Comparison of ENCODE assay signal across 8 cellular contexts in genomic region chr4:26319467-26320158, GRCh38. TPM values are rescaled to one million over a fixed set of nuclear protein-coding genes. Genes with fewer than 3 reads are reported as not detected.
DNase-seq lines count a peak whose midpoint lies in the region; ATAC-seq and TF ChIP-seq lines count a peak whose summit lies in the region.

No MANE protein-coding gene starts in this region.

- peak overlapping the region; percentile 92 for H3K4me3 ChIP-seq in BJ (ENCODE audit: low read depth, low read length)
- H3K4me3 ChIP-seq in choroid plexus epithelial cell (ENCODE audit: low read depth, low read length): peak overlapping the region; percentile 85

- no peaks in the 10 kb centered on the region for H3K27me3 ChIP-seq in BJ (ENCODE audit: control insufficient read depth, insufficient read depth, low read length)

- peak; percentile 20; the same call in 1 of the 2 replicates for TF ChIP-seq CTCF in BJ (IDR thresholded peaks at IDR 0.05; ENCODE audit: insufficient read depth, low read depth, low read length)
- peak; percentile 24 for TF ChIP-seq CTCF in choroid plexus epithelial cell (conservative IDR thresholded peaks at IDR 0.05; ENCODE audit: low read depth, low read length)

- POLR2A ChIA-PET in BJ (lab: Charles Lee): interaction anchor here (0.6 kb wide), 2 partner anchors 244 to 280 kb away, joined by 6 to 10 read pairs; no protein-coding TSS in a partner anchor

- CTCF ChIA-PET in BJ (lab: Yijun Ruan, JAX): interaction anchor here (0.6 to 1.7 kb wide), 6 partner anchors 12 to 332 kb away, joined by 3 to 7 read pairs (median 4); no protein-coding TSS in a partner anchor

- peak; percentile 76 for ATAC-seq in HG03439 (IDR thresholded peaks at IDR 0.05; ENCODE audit: unreplicated experiment)

- DNase-seq in BJ (ENCODE audit: low read depth) (peak; percentile 97), GM19238 (ENCODE audit: insufficient read length, low spot score) (peak; percentile 91), NCI-H510A (lab: John Stamatoyannopoulos, UW) (peak; percentile 94), choroid plexus epithelial cell (ENCODE audit: low read depth) (peak; percentile 100), kidney glomerular epithelial cell (lab: John Stamatoyannopoulos, UW) (peak; percentile 99)
- DNase-seq in activated CD4-positive, alpha-beta T cell treated with anti-CD3 and anti-CD28 coated beads for 24 hours (ENCODE audit: low read depth in 2 of 2): peak; percentile 95 to 98
- DNase-seq in stimulated activated CD4-positive, alpha-beta T cell treated with anti-CD3 and anti-CD28 coated beads, Interleukin-15, amount 100 ng/mL, for 48 hours (ENCODE audit: low read depth in 2 of 2): peak; percentile 98 to 99

- no peaks in the 10 kb centered on the region for H3K36me3 ChIP-seq in BJ (ENCODE audit: control insufficient read depth, insufficient read depth, low read length)

RNA-seq across cellular contexts. Expression of gene RBPJ, which starts 1.2 kb away (rescaled TPM):
- polyA plus RNA-seq in BJ (2011; rRNA removed): 31.6 and 51.5 TPM in 2 replicates
- polyA minus RNA-seq in BJ (2011; rRNA and poly(A)+ RNA removed): 25.0 and 25.4 TPM in 2 replicates

Comparison
In these comparisons a context has a peak if more than half of its experiments do, and no peak if none do; other contexts are left out.
1. Peak in every context shown above with its lines: DNase-seq, ATAC-seq and H3K4me3 ChIP-seq.